8 cellular contexts compared by ENCODE assay signal in the genomic region with DNA sequence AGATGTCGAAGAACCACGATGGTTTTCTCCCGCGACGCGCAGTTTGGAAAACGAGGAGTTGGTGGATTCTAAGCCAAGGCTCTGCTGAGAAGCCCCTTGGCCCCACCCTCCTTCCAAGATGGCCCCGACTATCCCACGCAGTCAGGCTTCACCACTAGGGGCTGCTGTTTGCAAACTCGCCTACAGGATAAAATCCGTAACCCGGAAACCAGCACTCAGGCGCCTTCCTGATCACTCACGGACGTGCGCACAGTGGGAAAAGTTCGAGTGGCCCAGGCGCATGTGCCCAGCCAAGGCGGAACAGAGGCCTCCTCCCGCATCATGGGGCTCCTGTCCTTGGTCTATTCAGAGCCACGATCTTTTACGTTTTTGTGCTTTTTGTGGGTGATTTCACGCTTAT. TPM values are rescaled to one million over a fixed set of nuclear protein-coding genes. Genes with fewer than 3 reads are reported as not detected.
DNase-seq lines count a peak whose midpoint lies in the region; ATAC-seq and TF ChIP-seq lines count a peak whose summit lies in the region.

No MANE protein-coding gene starts in this region.

- 76% methylated on average over 22 of the region's 23 CpGs for WGBS in prostate gland

- H3K36me3 Mint-ChIP-seq in activated T-helper 2 cell treated with anti-CD3 and anti-CD28 coated beads, Interferon-gamma antibody, Interleukin-2, Interleukin-4, amounts not matched to agents 10 μg/mL and 5 μg/mL and 100 μg/mL, durations not matched to agents 14 hours and 24 hours and 36 hours (ENCODE audit: low read depth), result peaks cover 22% of the 10 kb centered on the region

- intact Hi-C loops in activated T-helper 2 cell treated with anti-CD3 and anti-CD28 coated beads, Interferon-gamma antibody, Interleukin-2, Interleukin-4, amounts not matched to agents 10 μg/mL and 5 μg/mL and 100 μg/mL, durations not matched to agents 14 hours and 24 hours and 36 hours (cut with micrococcal nuclease), result no loop called here
- intact Hi-C loops in prostate gland (cut with DNase I), result no loop called here

- TF ChIP-seq CTCF in prostate gland (IDR thresholded peaks at IDR 0.05), result peak in 3 of 4 experiments; percentile 36 to 54 (median 52)

- H3K4me1 Mint-ChIP-seq in activated T-helper 2 cell treated with anti-CD3 and anti-CD28 coated beads, Interferon-gamma antibody, Interleukin-2, Interleukin-4, amounts not matched to agents 10 μg/mL and 5 μg/mL and 100 μg/mL, durations not matched to agents 14 hours and 24 hours and 36 hours (ENCODE audit: low read depth), result no peaks in the 10 kb centered on the region

- peaks cover 0 to 5% of the 10 kb centered on the region in 2 donors for H3K36me3 ChIP-seq in prostate gland

- no peak overlapping the region for H3K27ac Mint-ChIP-seq in activated T-helper 2 cell treated with anti-CD3 and anti-CD28 coated beads, Interferon-gamma antibody, Interleukin-2, Interleukin-4, amounts not matched to agents 10 μg/mL and 5 μg/mL and 100 μg/mL, durations not matched to agents 14 hours and 24 hours and 36 hours

- H3K9me3 Mint-ChIP-seq in activated T-helper 2 cell treated with anti-CD3 and anti-CD28 coated beads, Interferon-gamma antibody, Interleukin-2, Interleukin-4, amounts not matched to agents 10 μg/mL and 5 μg/mL and 100 μg/mL, durations not matched to agents 14 hours and 24 hours and 36 hours, result no peaks in the 10 kb centered on the region

- no peak overlapping the region for H3K4me3 ChIP-seq in prostate gland

- DNase-seq in NCI-H345 (lab: John Stamatoyannopoulos, UW) (peak; percentile 21), NCI-H345 treated with DMSO at 0.1 percent for 48 hours (lab: John Stamatoyannopoulos, UW; ENCODE audit: unreplicated experiment) (no peak), NCI-H460 (ENCODE audit: extremely low read depth, low read depth) (peak; percentile 18), globus pallidus (ENCODE audit: low spot score) (peak; percentile 29), prostate gland (ENCODE audit: low spot score) (no peak), NOMO-1 (lab: John Stamatoyannopoulos, UW; ENCODE audit: unreplicated experiment in 2 of 2) (no peak)
- peak; percentile 28 for DNase-seq in activated T-helper 2 cell treated with anti-CD3 and anti-CD28 coated beads, Interferon-gamma antibody, Interleukin-2, Interleukin-4, amounts not matched to agents 10 μg/mL and 5 μg/mL and 100 μg/mL, durations not matched to agents 14 hours and 24 hours and 36 hours (ENCODE audit: low spot score)

- no peak for TF ChIP-seq POLR2A in prostate gland (IDR thresholded peaks at IDR 0.05)

- H3K9me3 ChIP-seq in prostate gland, result no peaks in the 10 kb centered on the region

- H3K27me3 Mint-ChIP-seq in activated T-helper 2 cell treated with anti-CD3 and anti-CD28 coated beads, Interferon-gamma antibody, Interleukin-2, Interleukin-4, amounts not matched to agents 10 μg/mL and 5 μg/mL and 100 μg/mL, durations not matched to agents 14 hours and 24 hours and 36 hours (ENCODE audit: low read depth), result no peaks in the 10 kb centered on the region

- no peaks in the 10 kb centered on the region for H3K4me1 ChIP-seq in prostate gland (replicated peaks)

- no peaks in the 10 kb centered on the region for H3K27me3 ChIP-seq in prostate gland (replicated peaks; ENCODE audit: insufficient read depth)

- no peak for ATAC-seq in HG03039 (IDR thresholded peaks at IDR 0.05; ENCODE audit: unreplicated experiment)

- no peak overlapping the region for H3K4me3 Mint-ChIP-seq in activated T-helper 2 cell treated with anti-CD3 and anti-CD28 coated beads, Interferon-gamma antibody, Interleukin-2, Interleukin-4, amounts not matched to agents 10 μg/mL and 5 μg/mL and 100 μg/mL, durations not matched to agents 14 hours and 24 hours and 36 hours (ENCODE audit: low read depth)

- H3K27ac ChIP-seq in prostate gland, result no peak overlapping the region

RNA-seq across cellular contexts. Expression of a gene that starts 19.2 kb away (rescaled TPM):
- total RNA-seq in NCI-H460 (2014; rRNA removed; shearing (Covaris generic)), result 83.7 and 102 TPM in 2 replicates
- polyA plus RNA-seq in NCI-H460 (2014; cell fraction: nucleus; rRNA removed), result 49.3 and 89.5 TPM in 2 replicates
- total RNA-seq in activated T-helper 2 cell treated with anti-CD3 and anti-CD28 coated beads, Interferon-gamma antibody, Interleukin-2, Interleukin-4, amounts not matched to agents 10 μg/mL and 5 μg/mL and 100 μg/mL, durations not matched to agents 14 hours and 24 hours and 36 hours, result 163 and 184 TPM in 2 replicates
- total RNA-seq in prostate gland, result 100 to 1,000 TPM in 1 of 2 donors, 10 to 100 TPM in 1; 87.1 to 108 TPM

RNA-seq across cellular contexts. Expression of a gene that starts 28.0 kb away (rescaled TPM):
- 44.8 and 50.1 TPM in 2 replicates for total RNA-seq in NCI-H460 (2014; rRNA removed; shearing (Covaris generic))
- polyA plus RNA-seq in NCI-H460 (2014; cell fraction: nucleus; rRNA removed), result 103 and 104 TPM in 2 replicates
- total RNA-seq in activated T-helper 2 cell treated with anti-CD3 and anti-CD28 coated beads, Interferon-gamma antibody, Interleukin-2, Interleukin-4, amounts not matched to agents 10 μg/mL and 5 μg/mL and 100 μg/mL, durations not matched to agents 14 hours and 24 hours and 36 hours, result 153 and 173 TPM in 2 replicates
- total RNA-seq in prostate gland, result 100 to 1,000 TPM in 1 of 2 donors, 10 to 100 TPM in 1; 91.5 to 332 TPM

RNA-seq across cellular contexts. Expression of a gene that starts 31.8 kb away (rescaled TPM):
- 70.8 and 77.2 TPM in 2 replicates for total RNA-seq in NCI-H460 (2014; rRNA removed; shearing (Covaris generic))
- polyA plus RNA-seq in NCI-H460 (2014; cell fraction: nucleus; rRNA removed), result 147 and 170 TPM in 2 replicates
- 123 and 125 TPM in 2 replicates for total RNA-seq in activated T-helper 2 cell treated with anti-CD3 and anti-CD28 coated beads, Interferon-gamma antibody, Interleukin-2, Interleukin-4, amounts not matched to agents 10 μg/mL and 5 μg/mL and 100 μg/mL, durations not matched to agents 14 hours and 24 hours and 36 hours
- total RNA-seq in prostate gland, result 100 to 1,000 TPM; 100 to 166 TPM

RNA-seq across cellular contexts. Expression of a gene that starts 56.3 kb away (rescaled TPM):
- 11.5 and 16.9 TPM in 2 replicates for total RNA-seq in NCI-H460 (2014; rRNA removed; shearing (Covaris generic))
- polyA plus RNA-seq in NCI-H460 (2014; cell fraction: nucleus; rRNA removed), result 11.6 and 20.9 TPM in 2 replicates
- total RNA-seq in activated T-helper 2 cell treated with anti-CD3 and anti-CD28 coated beads, Interferon-gamma antibody, Interleukin-2, Interleukin-4, amounts not matched to agents 10 μg/mL and 5 μg/mL and 100 μg/mL, durations not matched to agents 14 hours and 24 hours and 36 hours, result 14.9 and 15.4 TPM in 2 replicates
- total RNA-seq in prostate gland, result 10 to 100 TPM; 60.6 to 87.0 TPM

Comparison
In these comparisons a context has a peak if more than half of its experiments do, and no peak if none do; other contexts are left out.
1. DNase-seq: peak in NCI-H345 (single experiment), NCI-H460 (single experiment), activated T-helper 2 cell treated with anti-CD3 and anti-CD28 coated beads, Interferon-gamma antibody, Interleukin-2, Interleukin-4, amounts not matched to agents 10 μg/mL and 5 μg/mL and 100 μg/mL, durations not matched to agents 14 hours and 24 hours and 36 hours (single experiment) and globus pallidus (single experiment); none in NCI-H345 treated with DMSO at 0.1 percent for 48 hours (single experiment), prostate gland (single experiment) and NOMO-1 (0 of 2).